ENCODE assay signal across 31 cellular contexts in the genomic region with DNA sequence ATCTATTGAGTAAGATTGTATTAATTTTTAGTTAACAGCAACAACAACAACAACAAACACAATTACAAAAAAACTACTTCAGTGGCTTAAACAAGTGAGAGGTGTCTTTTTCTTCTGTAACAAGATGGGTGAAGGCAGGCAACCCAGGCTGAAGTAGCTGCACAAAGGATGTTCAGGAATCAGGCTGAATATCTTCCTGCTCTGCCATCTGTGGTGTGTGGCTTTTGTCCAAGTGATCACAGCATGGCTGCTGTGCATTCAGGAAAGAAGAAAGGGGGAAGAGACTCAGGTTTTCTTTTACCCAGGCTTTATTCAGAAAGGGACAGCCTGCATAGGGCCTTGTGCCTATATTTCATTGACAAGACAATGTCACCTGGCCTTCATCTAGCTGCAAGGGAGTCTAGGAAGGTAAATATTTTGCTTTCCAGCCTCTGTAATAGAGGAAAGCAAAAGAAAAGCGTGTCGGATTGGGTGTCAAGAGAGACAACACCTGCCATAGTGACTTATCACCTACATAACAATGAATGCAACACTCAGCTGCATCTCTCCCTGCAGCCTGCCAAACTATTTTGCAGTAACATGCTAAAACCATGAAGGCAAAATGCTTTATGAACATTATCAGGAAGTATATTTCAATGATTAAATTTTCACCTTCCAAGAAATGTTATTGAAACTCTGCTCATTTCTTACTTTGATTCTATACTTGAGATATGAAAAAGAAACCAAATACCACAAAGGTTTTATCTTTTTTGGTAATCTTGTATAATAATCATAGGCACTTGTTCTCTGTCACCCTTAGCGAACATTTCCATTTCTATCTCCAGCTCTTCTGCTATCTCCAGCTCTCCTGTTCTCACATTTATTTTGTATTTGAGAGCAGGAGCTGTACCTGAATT. TPM values are rescaled to one million over a fixed set of nuclear protein-coding genes. Genes with fewer than 3 reads are reported as not detected.
DNase-seq lines count a peak whose midpoint lies in the region; TF ChIP-seq lines count a peak whose summit lies in the region.
"Had no signal": no experiment of that assay in that cellular context is flagged by ENCODE, and none has a peak within 500 bp of the region (broad histone marks: within the 10 kb centered on the region; RNA-seq: fewer than 3 reads in every experiment).

No MANE protein-coding gene starts in this region.

- in situ Hi-C loops in GM23248 (cut with MboI), result loop anchor here (10.0 to 25.0 kb wide), 2 partner anchors 141 to 578 kb away; no protein-coding TSS in a partner anchor

- 61 to 71% methylated on average over 3 of the region's 3 CpGs for WGBS in GM23248 (ENCODE audit: low coverage in 1 of 2, low lambda C conversion rate in 2 of 2, missing lambda C conversion rate in 2 of 2), 2 experiments

- H3K79me2 ChIP-seq in GM23248 (ENCODE audit: insufficient read depth), result no peaks in the 10 kb centered on the region

- H3K27me3 ChIP-seq in endocrine pancreas (ENCODE audit: control insufficient read depth, insufficient read depth, low read length) (no peaks in the 10 kb centered on the region), GM23248 (replicated peaks; ENCODE audit: insufficient read depth) (peaks cover 61% of the 10 kb centered on the region)

- H3K27ac ChIP-seq in HEK293 (ENCODE audit: extremely low read depth, low read depth, low read length) (no peak overlapping the region), GM23248 (no peak overlapping the region)
- H3K27ac ChIP-seq: SJSA1, skin epidermis, transverse colon had no signal

- POLR2A ChIA-PET in HEK293 (lab: Yijun Ruan, JAX), result no interaction called here

- H3F3A ChIP-seq in GM23248 (ENCODE audit: insufficient read depth), result no peaks in the 10 kb centered on the region

- H4K20me1 ChIP-seq in GM23248 (ENCODE audit: insufficient read depth), result no peaks in the 10 kb centered on the region

- H3K9me3 ChIP-seq in HEK293 (ENCODE audit: control insufficient read depth, insufficient read depth, low read depth, low read length) (no peaks in the 10 kb centered on the region), endocrine pancreas (ENCODE audit: control insufficient read depth, low read length) (peaks cover 4% of the 10 kb centered on the region), GM23248 (ENCODE audit: low read depth) (no peaks in the 10 kb centered on the region)
- H3K9me3 ChIP-seq: MG63, SJSA1, transverse colon had no signal

- H3K36me3 ChIP-seq in HEK293 (ENCODE audit: control insufficient read depth in 2 of 2, insufficient read depth in 1 of 2, low read length in 2 of 2), result no peaks in the 10 kb centered on the region
- H3K36me3 ChIP-seq in endocrine pancreas (ENCODE audit: control insufficient read depth, insufficient read depth, low read length), result no peaks in the 10 kb centered on the region
- H3K36me3 ChIP-seq in GM23248 (ENCODE audit: low read depth), result no peaks in the 10 kb centered on the region
- H3K36me3 ChIP-seq: MG63, SJSA1, transverse colon had no signal

- H3K4me2 ChIP-seq in GM23248 (ENCODE audit: unreplicated experiment), result no peak overlapping the region

- peak; percentile 34 for DNase-seq in NCI-H748 (lab: John Stamatoyannopoulos, UW; ENCODE audit: unreplicated experiment)
- DNase-seq in NCI-H748 treated with DMSO at 0.1 percent for 48 hours (lab: John Stamatoyannopoulos, UW), result no peak
- peak; percentile 3 for DNase-seq in NCI-H524 treated with DMSO at 0.1 percent for 48 hours (lab: John Stamatoyannopoulos, UW)
- DNase-seq in RPMI8226, result no peak
- DNase-seq in GM23248, result no peak
- no peak for DNase-seq in LoVo (ENCODE audit: low spot score)
- DNase-seq: 8988T; activated CD4-positive, CD25-positive, alpha-beta regulatory T cell treated with anti-CD3 and anti-CD28 coated beads, Interleukin-2, amount 50 U/mL, for 72 hours; activated CD8-positive, alpha-beta memory T cell treated with anti-CD3 and anti-CD28 coated beads for 24 hours; activated naive CD4-positive, alpha-beta T cell treated with anti-CD3 and anti-CD28 coated beads for 36 hours; CD4-positive, alpha-beta T cell; cortex of kidney; effector memory CD8-positive, alpha-beta T cell; GDM1; HCEC 1CT; head of caudate nucleus; kidney; MG63; naive thymus-derived CD8-positive, alpha-beta T cell; NCI-H510A; transverse colon had no signal

- H2AFZ ChIP-seq in GM23248, result no peak overlapping the region

- H3K9me2 ChIP-seq in GM23248 (ENCODE audit: insufficient read depth), result no peaks in the 10 kb centered on the region

- no peak for TF ChIP-seq CTCF in HEK293 (tag by site-specific recombination; IDR thresholded peaks at IDR 0.05)

- H3K4me1 ChIP-seq in HEK293 (ENCODE audit: control insufficient read depth, insufficient read depth, low read length), result no peaks in the 10 kb centered on the region
- H3K4me1 ChIP-seq in endocrine pancreas (ENCODE audit: control insufficient read depth, insufficient read depth, low read length), result peaks cover 13% of the 10 kb centered on the region
- H3K4me1 ChIP-seq in GM23248 (ENCODE audit: insufficient read depth), result no peaks in the 10 kb centered on the region
- H3K4me1 ChIP-seq: SJSA1 had no signal

- CTCF ChIA-PET in HEK293 (lab: Yijun Ruan, JAX), result interaction anchor here (0.7 to 0.8 kb wide), 2 partner anchors 14 to 179 kb away, joined by 3 read pairs; no protein-coding TSS in a partner anchor

- H3K4me3 ChIP-seq in HEK293 (ENCODE audit: low read depth, low read length) (no peak overlapping the region), endocrine pancreas (ENCODE audit: control insufficient read depth, insufficient read depth, low read length) (peak overlapping the region; percentile 19), GM23248 (no peak overlapping the region)
- H3K4me3 ChIP-seq: MG63, SJSA1, skin epidermis, transverse colon had no signal

- H3K9ac ChIP-seq in endocrine pancreas (ENCODE audit: control insufficient read depth, insufficient read depth, low read length), result no peak overlapping the region
- H3K9ac ChIP-seq in GM23248, result no peak overlapping the region

TF ChIP-seq in HEK293, 187 proteins besides CTCF, POLR2A, EP300 and RAD21:
- TF ChIP-seq SCRT2 (tag by site-specific recombination; IDR thresholded peaks at IDR 0.05) (no peak), ZNF24 (tag by site-specific recombination; IDR thresholded peaks at IDR 0.05) (no peak), SETDB1 (IDR thresholded peaks at IDR 0.05; ENCODE audit: insufficient read length, low read length) (peak; percentile 25), ZNF624 (tag by site-specific recombination; IDR thresholded peaks at IDR 0.05) (no peak), ZNF433 (tag by site-specific recombination; IDR thresholded peaks at IDR 0.05; ENCODE audit: low read depth) (no peak)
- TF ChIP-seq, protein P1, sequence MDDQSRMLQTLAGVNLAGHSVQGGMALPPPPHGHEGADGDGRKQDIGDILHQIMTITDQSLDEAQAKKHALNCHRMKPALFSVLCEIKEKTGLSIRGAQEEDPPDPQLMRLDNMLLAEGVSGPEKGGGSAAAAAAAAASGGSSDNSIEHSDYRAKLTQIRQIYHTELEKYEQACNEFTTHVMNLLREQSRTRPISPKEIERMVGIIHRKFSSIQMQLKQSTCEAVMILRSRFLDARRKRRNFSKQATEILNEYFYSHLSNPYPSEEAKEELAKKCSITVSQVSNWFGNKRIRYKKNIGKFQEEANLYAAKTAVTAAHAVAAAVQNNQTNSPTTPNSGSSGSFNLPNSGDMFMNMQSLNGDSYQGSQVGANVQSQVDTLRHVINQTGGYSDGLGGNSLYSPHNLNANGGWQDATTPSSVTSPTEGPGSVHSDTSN (CRISPR knock-in tag; IDR thresholded peaks at IDR 0.05), result no peak
- TF ChIP-seq, protein P2, sequence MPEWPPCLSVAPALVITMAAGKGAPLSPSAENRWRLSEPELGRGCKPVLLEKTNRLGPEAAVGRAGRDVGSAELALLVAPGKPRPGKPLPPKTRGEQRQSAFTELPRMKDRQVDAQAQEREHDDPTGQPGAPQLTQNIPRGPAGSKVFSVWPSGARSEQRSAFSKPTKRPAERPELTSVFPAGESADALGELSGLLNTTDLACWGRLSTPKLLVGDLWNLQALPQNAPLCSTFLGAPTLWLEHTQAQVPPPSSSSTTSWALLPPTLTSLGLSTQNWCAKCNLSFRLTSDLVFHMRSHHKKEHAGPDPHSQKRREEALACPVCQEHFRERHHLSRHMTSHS (tag by site-specific recombination; IDR thresholded peaks at IDR 0.05), result no peak
- TF ChIP-seq, protein P3, sequence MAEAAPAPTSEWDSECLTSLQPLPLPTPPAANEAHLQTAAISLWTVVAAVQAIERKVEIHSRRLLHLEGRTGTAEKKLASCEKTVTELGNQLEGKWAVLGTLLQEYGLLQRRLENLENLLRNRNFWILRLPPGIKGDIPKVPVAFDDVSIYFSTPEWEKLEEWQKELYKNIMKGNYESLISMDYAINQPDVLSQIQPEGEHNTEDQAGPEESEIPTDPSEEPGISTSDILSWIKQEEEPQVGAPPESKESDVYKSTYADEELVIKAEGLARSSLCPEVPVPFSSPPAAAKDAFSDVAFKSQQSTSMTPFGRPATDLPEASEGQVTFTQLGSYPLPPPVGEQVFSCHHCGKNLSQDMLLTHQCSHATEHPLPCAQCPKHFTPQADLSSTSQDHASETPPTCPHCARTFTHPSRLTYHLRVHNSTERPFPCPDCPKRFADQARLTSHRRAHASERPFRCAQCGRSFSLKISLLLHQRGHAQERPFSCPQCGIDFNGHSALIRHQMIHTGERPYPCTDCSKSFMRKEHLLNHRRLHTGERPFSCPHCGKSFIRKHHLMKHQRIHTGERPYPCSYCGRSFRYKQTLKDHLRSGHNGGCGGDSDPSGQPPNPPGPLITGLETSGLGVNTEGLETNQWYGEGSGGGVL (tag by site-specific recombination; IDR thresholded peaks at IDR 0.05), result no peak

RNA-seq across cellular contexts. Expression of a gene that starts 14.6 kb away (rescaled TPM):
- not detected in 2 replicates for total RNA-seq in GM23248 (2014; rRNA removed; shearing (Covaris generic))
- polyA plus RNA-seq in GM23248 (2016; fragmentation: Nextera tagmentation; extraction: Ambion mirVana), result not detected in 2 replicates
- total RNA-seq: activated naive CD4-positive, alpha-beta T cell treated with anti-CD3 and anti-CD28 coated beads for 36 hours; CD4-positive, alpha-beta T cell; fibroblast of villous mesenchyme; HT-29; kidney; liver; naive thymus-derived CD8-positive, alpha-beta T cell; omental fat pad; renal cortical epithelial cell; RPMI7951; SJSA1 had no signal
- polyA plus RNA-seq: liver; naive thymus-derived CD8-positive, alpha-beta T cell had no signal

RNA-seq across cellular contexts. Expression of a gene that starts 25.5 kb away (rescaled TPM):
- 3.4 and 3.7 TPM in 2 replicates for total RNA-seq in GM23248 (2014; rRNA removed; shearing (Covaris generic))
- polyA plus RNA-seq in GM23248 (2016; fragmentation: Nextera tagmentation; extraction: Ambion mirVana), result 11.8 and 11.9 TPM in 2 replicates
- polyA plus RNA-seq: naive thymus-derived CD8-positive, alpha-beta T cell had no signal

Comparison
In these comparisons a context has a peak if more than half of its experiments do, and no peak if none do; other contexts are left out.
1. DNase-seq: peak in NCI-H748 (single experiment) and NCI-H524 treated with DMSO at 0.1 percent for 48 hours (single experiment); none in NCI-H748 treated with DMSO at 0.1 percent for 48 hours (single experiment), RPMI8226 (single experiment), GM23248 (single experiment) and LoVo (single experiment).